Comparison of ENCODE assay signal across 8 cellular contexts in genomic region chr2:68715353-68716041, GRCh38. TPM values are rescaled to one million over a fixed set of nuclear protein-coding genes. Genes with fewer than 3 reads are reported as not detected.
DNase-seq lines count a peak whose midpoint lies in the region; ATAC-seq and TF ChIP-seq lines count a peak whose summit lies in the region.

No MANE protein-coding gene starts in this region.

- no peak overlapping the region for H3K27ac Mint-ChIP-seq in osteocyte (ENCODE audit: unreplicated experiment)

- ATAC-seq in HG02840 (IDR thresholded peaks at IDR 0.05; ENCODE audit: low FRiP score, unreplicated experiment) = peak; percentile 71

- peaks cover 48% of the 10 kb centered on the region for H3K27me3 Mint-ChIP-seq in osteocyte (ENCODE audit: unreplicated experiment)

- peaks cover 2% of the 10 kb centered on the region for H3K4me1 Mint-ChIP-seq in osteocyte (ENCODE audit: unreplicated experiment)

- H3K36me3 Mint-ChIP-seq in osteocyte (ENCODE audit: unreplicated experiment) = no peaks in the 10 kb centered on the region

- peak; percentile 86 for TF ChIP-seq CTCF in GM12874 (IDR thresholded peaks at IDR 0.05; ENCODE audit: insufficient read depth, low read depth, low read length)
- peak; percentile 83 for TF ChIP-seq CTCF in fibroblast of mammary gland (conservative IDR thresholded peaks at IDR 0.05; ENCODE audit: control insufficient read depth, insufficient read depth, low read depth, low read length)
- peak; percentile 69 for TF ChIP-seq CTCF in osteocyte (IDR thresholded peaks at IDR 0.05)

- peak; percentile 69 for DNase-seq in AG20443 (ENCODE audit: low spot score)
- DNase-seq in NCI-H1694 (lab: John Stamatoyannopoulos, UW) = peak; percentile 51
- DNase-seq in activated CD4-positive, alpha-beta T cell treated with anti-CD3 and anti-CD28 coated beads, Interleukin-2, amount 50 U/mL, for 1 hour = peak; percentile 38
- peak; percentile 56 for DNase-seq in fibroblast of mammary gland (ENCODE audit: low read depth)
- no peak for DNase-seq in osteocyte (ENCODE audit: extremely low spot score, unreplicated experiment)
- DNase-seq in putamen (ENCODE audit: low spot score) = no peak

- H3K9me3 Mint-ChIP-seq in osteocyte (ENCODE audit: unreplicated experiment) = no peaks in the 10 kb centered on the region

- no peak overlapping the region for H3K4me3 ChIP-seq in fibroblast of mammary gland (ENCODE audit: control insufficient read depth, low read depth, low read length)

- H3K4me3 Mint-ChIP-seq in osteocyte (ENCODE audit: unreplicated experiment) = no peak overlapping the region

RNA-seq across cellular contexts. Expression of gene ARHGAP25, which starts 19.1 kb away (rescaled TPM):
- 0.42 and 0.43 TPM in 2 replicates for total RNA-seq in osteocyte

Comparison
In these comparisons a context has a peak if more than half of its experiments do, and no peak if none do; other contexts are left out.
1. DNase-seq: peak in AG20443 (single experiment), NCI-H1694 (single experiment), activated CD4-positive, alpha-beta T cell treated with anti-CD3 and anti-CD28 coated beads, Interleukin-2, amount 50 U/mL, for 1 hour (single experiment) and fibroblast of mammary gland (single experiment); none in osteocyte (single experiment) and putamen (single experiment).
2. Peak in every context shown above with its lines, with median percentiles within 50 percentile points of each other: CTCF ChIP-seq.